ENCODE assay signal across 11 cellular contexts in the genomic region with DNA sequence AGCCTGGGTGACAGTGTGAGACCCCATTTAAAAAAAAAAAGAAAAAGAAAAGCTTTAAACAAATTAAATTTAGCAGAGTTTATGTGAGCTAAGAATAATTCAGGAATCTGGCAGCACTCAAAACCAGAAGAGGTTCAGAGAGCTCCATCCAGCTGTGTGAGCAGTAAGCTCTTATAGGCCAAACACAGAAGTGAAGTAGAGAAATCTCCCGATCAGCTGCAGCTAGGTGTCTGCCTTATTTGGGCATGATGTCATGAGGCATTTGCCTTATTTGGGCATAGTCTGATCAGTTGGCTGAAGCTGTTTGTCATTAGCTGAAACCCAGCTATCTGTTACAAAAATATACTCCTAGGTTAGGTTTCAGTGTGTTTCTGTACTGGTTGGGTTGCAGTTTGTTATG. TPM values are rescaled to one million over a fixed set of nuclear protein-coding genes. Genes with fewer than 3 reads are reported as not detected.
DNase-seq lines count a peak whose midpoint lies in the region; ATAC-seq and TF ChIP-seq lines count a peak whose summit lies in the region.
"Had no signal": no experiment of that assay in that cellular context is flagged by ENCODE, and none has a peak within 500 bp of the region (broad histone marks: within the 10 kb centered on the region; RNA-seq: fewer than 3 reads in every experiment).

No MANE protein-coding gene starts in this region.

- TF ChIP-seq CTCF in CD14-positive monocyte (IDR thresholded peaks at IDR 0.05): no peak
- no peak for TF ChIP-seq CTCF in vagina (IDR thresholded peaks at IDR 0.05)

- H3K36me3 ChIP-seq in GM23248 (ENCODE audit: low read depth) (no peaks in the 10 kb centered on the region), vagina (no peaks in the 10 kb centered on the region)
- H3K36me3 ChIP-seq: sigmoid colon had no signal

- H3K4me1 ChIP-seq in GM23248 (ENCODE audit: insufficient read depth) (no peaks in the 10 kb centered on the region), vagina (no peaks in the 10 kb centered on the region)
- H3K4me1 ChIP-seq: sigmoid colon had no signal

- H3K9me3 Mint-ChIP-seq in CD14-positive monocyte: peaks cover 0 to 8% (median 0%) of the 10 kb centered on the region in 7 donors

- 0% methylated on average over 1 of the region's 1 CpG for whole genome bisulfite sequencing in GM23248 (ENCODE audit: low coverage in 1 of 2, low lambda C conversion rate in 2 of 2, missing lambda C conversion rate in 2 of 2), 2 experiments

- intact Hi-C loops in CD14-positive monocyte (cut with micrococcal nuclease) (no loop called here), vagina (cut with DNase I) (no loop called here)

- H2AFZ ChIP-seq in GM23248: no peak overlapping the region

- H3K36me3 Mint-ChIP-seq in CD14-positive monocyte: no peaks in the 10 kb centered on the region

- H3K27me3 Mint-ChIP-seq in CD14-positive monocyte (ENCODE audit: low read depth in 3 of 3): peaks cover 4 to 29% (median 6%) of the 10 kb centered on the region in 3 donors

- no peaks in the 10 kb centered on the region for H3K9me3 ChIP-seq in GM23248 (ENCODE audit: low read depth)
- no peaks in the 10 kb centered on the region for H3K9me3 ChIP-seq in vagina
- H3K9me3 ChIP-seq: sigmoid colon had no signal

- no peak overlapping the region for H3K4me3 Mint-ChIP-seq in CD14-positive monocyte

- no peak overlapping the region for H3K27ac Mint-ChIP-seq in CD14-positive monocyte

- H3K27ac ChIP-seq in GM23248 (no peak overlapping the region), vagina (no peak overlapping the region)
- H3K27ac ChIP-seq: sigmoid colon had no signal

- DNase-seq in amniotic epithelial cell (ENCODE audit: low read depth): peak; percentile 73
- no peak for DNase-seq in CD14-positive monocyte (ENCODE audit: low spot score)
- DNase-seq in stimulated activated naive CD8-positive, alpha-beta T cell treated with anti-CD3 and anti-CD28 coated beads, Interleukin-15, Interleukin-2, amounts not matched to agents 100 U/mL and 50 U/mL, for 24 hours: no peak
- DNase-seq in GM23248: no peak
- no peak for DNase-seq in vagina (ENCODE audit: extremely low spot score in 2 of 2)
- DNase-seq: KG1, NCI-H526, sigmoid colon had no signal

- in situ Hi-C loops in GM23248 (cut with MboI): no loop called here

- no peaks in the 10 kb centered on the region for H4K20me1 ChIP-seq in GM23248 (ENCODE audit: insufficient read depth)

- H3K79me2 ChIP-seq in GM23248 (ENCODE audit: insufficient read depth): no peaks in the 10 kb centered on the region

- H3K27me3 ChIP-seq in GM23248 (replicated peaks; ENCODE audit: insufficient read depth) (peaks cover 59% of the 10 kb centered on the region), vagina (no peaks in the 10 kb centered on the region)

- H3K9me2 ChIP-seq in GM23248 (ENCODE audit: insufficient read depth): no peaks in the 10 kb centered on the region

- TF ChIP-seq POLR2A in vagina (IDR thresholded peaks at IDR 0.05): no peak

- H3F3A ChIP-seq in GM23248 (ENCODE audit: insufficient read depth): no peaks in the 10 kb centered on the region

- no peak overlapping the region for H3K4me2 ChIP-seq in GM23248 (ENCODE audit: unreplicated experiment)

- ATAC-seq in GM18867 (IDR thresholded peaks at IDR 0.05; ENCODE audit: unreplicated experiment): peak; percentile 44
- ATAC-seq in GM21447 (IDR thresholded peaks at IDR 0.05; ENCODE audit: unreplicated experiment): peak; percentile 40
- peak; percentile 48 for ATAC-seq in HG03135 (IDR thresholded peaks at IDR 0.05; ENCODE audit: unreplicated experiment)
- no peak for ATAC-seq in stimulated activated naive CD8-positive, alpha-beta T cell treated with anti-CD3 and anti-CD28 coated beads, Interleukin-15, Interleukin-2, amounts not matched to agents 100 U/mL and 50 U/mL, for 24 hours

- H3K9ac ChIP-seq in GM23248: no peak overlapping the region

- H3K4me3 ChIP-seq in GM23248 (no peak overlapping the region), vagina (no peak overlapping the region)
- H3K4me3 ChIP-seq: sigmoid colon had no signal

- H3K4me1 Mint-ChIP-seq in CD14-positive monocyte: peaks cover 7% of the 10 kb centered on the region

RNA-seq across cellular contexts. Expression of a gene that starts 8.2 kb away (rescaled TPM):
- polyA plus RNA-seq in CD14-positive monocyte (not detected), GM23248 (2016; fragmentation: Nextera tagmentation; extraction: Ambion mirVana) (not detected in 2 replicates)
- total RNA-seq in GM23248 (2014; rRNA removed; shearing (Covaris generic)): not detected in 2 replicates
- total RNA-seq in vagina: not detected
- total RNA-seq: sigmoid colon had no signal

RNA-seq across cellular contexts. Expression of a gene that starts 20.3 kb away (rescaled TPM):
- not detected for polyA plus RNA-seq in CD14-positive monocyte
- total RNA-seq in GM23248 (2014; rRNA removed; shearing (Covaris generic)): not detected in 2 replicates
- polyA plus RNA-seq in GM23248 (2016; fragmentation: Nextera tagmentation; extraction: Ambion mirVana): not detected in 2 replicates
- total RNA-seq in vagina: not detected
- total RNA-seq: sigmoid colon had no signal
- polyA plus RNA-seq: sigmoid colon had no signal

RNA-seq across cellular contexts. Expression of a gene that starts 40.4 kb away (rescaled TPM):
- not detected for polyA plus RNA-seq in CD14-positive monocyte
- not detected in 2 replicates for total RNA-seq in GM23248 (2014; rRNA removed; shearing (Covaris generic))
- not detected in 2 replicates for polyA plus RNA-seq in GM23248 (2016; fragmentation: Nextera tagmentation; extraction: Ambion mirVana)
- not detected for total RNA-seq in vagina
- total RNA-seq: sigmoid colon had no signal
